Comparison of ENCODE assay signal across 24 cellular contexts in genomic region chr15:72189250-72189902, GRCh38. TPM values are rescaled to one million over a fixed set of nuclear protein-coding genes. Genes with fewer than 3 reads are reported as not detected.
"Had no signal": no experiment of that assay in that cellular context is flagged by ENCODE, and none has a peak within 500 bp of the region (broad histone marks: within the 10 kb centered on the region; RNA-seq: fewer than 3 reads in every experiment).

No MANE protein-coding gene starts in this region.

- H3K27ac ChIP-seq: colonic mucosa, epithelial cell of prostate, esophagus squamous epithelium, foreskin keratinocyte, gastroesophageal sphincter, heart left ventricle, hepatocyte, left lung, lower lobe of right lung had no signal

- H3K4me1 ChIP-seq: colonic mucosa, left lung had no signal

- H2AFZ ChIP-seq: hepatocyte had no signal

- ATAC-seq: effector memory CD8-positive, alpha-beta T cell; esophagus mucosa; foreskin keratinocyte; gastroesophageal sphincter; heart left ventricle; left cardiac atrium; left lung; left ventricle myocardium superior; lower lobe of right lung; naive thymus-derived CD4-positive, alpha-beta T cell had no signal

- DNase-seq: colonic mucosa; cortex of kidney; effector CD8-positive, alpha-beta T cell; effector memory CD8-positive, alpha-beta T cell; erythroblast; esophagus squamous epithelium; foreskin keratinocyte; heart left ventricle; hypothalamus; immature natural killer cell; left cardiac atrium; left lung; left ventricle myocardium superior; lower lobe of right lung; mesendoderm; midbrain; naive thymus-derived CD4-positive, alpha-beta T cell had no signal

- H3K36me3 ChIP-seq: colonic mucosa, esophagus squamous epithelium, gastroesophageal sphincter, heart left ventricle, left lung, lower lobe of right lung had no signal

- H3K27me3 ChIP-seq: foreskin keratinocyte had no signal

- H3K4me3 ChIP-seq: colonic mucosa, esophagus squamous epithelium, gastroesophageal sphincter, heart left ventricle, hepatocyte, left lung, lower lobe of right lung had no signal

- FAIRE-seq: endometrium, frontal cortex, keratinocyte had no signal

- H3K4me2 ChIP-seq: hepatocyte had no signal

- H3K9me3 ChIP-seq: colonic mucosa, esophagus squamous epithelium, gastroesophageal sphincter, heart left ventricle, left lung, lower lobe of right lung had no signal

RNA-seq across cellular contexts. Expression of gene GRAMD2A, which starts 8.2 kb away (rescaled TPM):
- polyA plus RNA-seq: immature natural killer cell; naive thymus-derived CD4-positive, alpha-beta T cell had no signal
